In genomic region chr11:61864814-61865775, GRCh38 we compare ENCODE assay signal across 1 cellular context.
TF ChIP-seq lines count a peak whose summit lies in the region.

No MANE protein-coding gene starts in this region.

TF ChIP-seq in WTC11, 78 proteins besides CTCF, POLR2A, EP300 and RAD21 (continued from another document):
- TF ChIP-seq, protein P1, sequence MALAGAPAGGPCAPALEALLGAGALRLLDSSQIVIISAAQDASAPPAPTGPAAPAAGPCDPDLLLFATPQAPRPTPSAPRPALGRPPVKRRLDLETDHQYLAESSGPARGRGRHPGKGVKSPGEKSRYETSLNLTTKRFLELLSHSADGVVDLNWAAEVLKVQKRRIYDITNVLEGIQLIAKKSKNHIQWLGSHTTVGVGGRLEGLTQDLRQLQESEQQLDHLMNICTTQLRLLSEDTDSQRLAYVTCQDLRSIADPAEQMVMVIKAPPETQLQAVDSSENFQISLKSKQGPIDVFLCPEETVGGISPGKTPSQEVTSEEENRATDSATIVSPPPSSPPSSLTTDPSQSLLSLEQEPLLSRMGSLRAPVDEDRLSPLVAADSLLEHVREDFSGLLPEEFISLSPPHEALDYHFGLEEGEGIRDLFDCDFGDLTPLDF (CRISPR knock-in tag; IDR thresholded peaks at IDR 0.05): no peak
- TF ChIP-seq ZNF219 (CRISPR knock-in tag; IDR thresholded peaks at IDR 0.05; ENCODE audit: borderline replicate concordance): no peak
- TF ChIP-seq TP53 (CRISPR knock-in tag; IDR thresholded peaks at IDR 0.05): no peak
